In the genomic region with DNA sequence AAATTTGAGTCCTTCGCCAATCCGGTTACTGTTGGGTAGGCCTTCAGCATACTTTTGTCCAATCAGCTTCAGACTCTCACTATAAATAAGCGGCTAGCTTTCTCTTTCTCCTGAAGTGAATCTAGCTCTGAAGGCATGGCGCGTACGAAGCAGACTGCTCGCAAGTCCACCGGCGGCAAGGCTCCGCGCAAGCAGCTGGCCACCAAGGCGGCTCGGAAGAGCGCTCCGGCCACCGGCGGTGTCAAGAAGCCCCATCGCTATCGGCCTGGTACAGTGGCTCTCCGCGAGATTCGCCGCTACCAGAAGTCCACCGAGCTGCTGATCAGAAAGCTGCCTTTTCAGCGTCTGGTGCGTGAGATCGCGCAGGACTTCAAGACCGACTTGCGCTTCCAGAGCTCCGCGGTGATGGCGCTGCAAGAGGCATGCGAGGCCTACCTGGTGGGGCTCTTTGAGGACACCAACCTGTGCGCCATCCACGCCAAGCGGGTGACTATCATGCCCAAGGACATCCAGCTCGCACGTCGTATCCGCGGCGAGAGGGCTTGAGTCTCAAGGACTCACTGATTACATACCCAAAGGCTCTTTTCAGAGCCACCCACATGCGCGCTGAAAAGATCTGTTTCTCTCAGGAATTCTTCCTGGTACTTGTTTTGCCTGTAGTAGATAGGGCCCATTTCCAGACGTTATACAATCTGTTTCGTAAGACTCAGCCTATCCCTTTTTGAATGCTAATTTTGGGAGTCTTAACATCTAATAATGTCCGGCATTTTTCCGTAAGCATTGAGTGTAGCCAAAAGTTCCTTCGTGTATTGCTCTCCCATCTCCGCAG, we compare ENCODE assay signal across 8 cellular contexts.
DNase-seq lines count a peak whose midpoint lies in the region; ATAC-seq and TF ChIP-seq lines count a peak whose summit lies in the region.

No MANE protein-coding gene starts in this region.

- H3K4me3 Mint-ChIP-seq in natural killer cell treated with Interleukin-12 subunit alpha and Interleukin-12 subunit beta and Interleukin-15 and Interleukin-18, amount 100 ng/mL, for 72 hours, result peak overlapping the region; percentile 97

- no peaks in the 10 kb centered on the region for H3K36me3 Mint-ChIP-seq in natural killer cell treated with Interleukin-12 subunit alpha and Interleukin-12 subunit beta and Interleukin-15 and Interleukin-18, amount 100 ng/mL, for 72 hours

- peak overlapping the region; percentile 93 for H3K27ac ChIP-seq in KMS-11
- peak overlapping the region; percentile 91 to 98 (median 96) for H3K27ac ChIP-seq in Peyer's patch
- H3K27ac ChIP-seq in thoracic aorta, result peak overlapping the region; percentile 84 to 87

- H3K36me3 ChIP-seq in KMS-11 (ENCODE audit: insufficient read depth), result no peaks in the 10 kb centered on the region
- no peaks in the 10 kb centered on the region for H3K36me3 ChIP-seq in Peyer's patch
- no peaks in the 10 kb centered on the region for H3K36me3 ChIP-seq in thoracic aorta

- peak overlapping the region; percentile 94 to 95 for H3K27ac Mint-ChIP-seq in natural killer cell treated with Interleukin-12 subunit alpha and Interleukin-12 subunit beta and Interleukin-15 and Interleukin-18, amount 100 ng/mL, for 72 hours

- peaks cover 46 to 71% of the 10 kb centered on the region in 2 donors for H3K4me1 Mint-ChIP-seq in natural killer cell treated with Interleukin-12 subunit alpha and Interleukin-12 subunit beta and Interleukin-15 and Interleukin-18, amount 100 ng/mL, for 72 hours (ENCODE audit: low read depth in 2 of 2)

- TF ChIP-seq POLR2A in Peyer's patch (IDR thresholded peaks at IDR 0.05), result peak; percentile 100

- ATAC-seq in GM21717 (IDR thresholded peaks at IDR 0.05; ENCODE audit: unreplicated experiment) (peak; percentile 32), thoracic aorta (ENCODE audit: insufficient number of reproducible peaks, low FRiP score, low read depth) (peak; percentile 84)
- ATAC-seq in natural killer cell treated with Interleukin-12 subunit alpha and Interleukin-12 subunit beta and Interleukin-15 and Interleukin-18, amount 100 ng/mL, for 72 hours, result peak; percentile 54 to 76

- H3K79me2 ChIP-seq in KMS-11 (ENCODE audit: insufficient read depth, low read depth), result peaks cover 54% of the 10 kb centered on the region

- DNase-seq in DMS153 treated with DMSO at 0.1 percent for 48 hours (lab: John Stamatoyannopoulos, UW; ENCODE audit: unreplicated experiment) (peak; percentile 95), Peyer's patch (peak; percentile 83 to 94 (median 87)), fibroblast of the aortic adventitia (ENCODE audit: low read depth) (peak; percentile 99), thoracic aorta (ENCODE audit: low spot score) (no peak)
- peak; percentile 63 for DNase-seq in activated effector memory CD4-positive, alpha-beta T cell treated with Interleukin-2 at 50 U/mL for 16 hours
- DNase-seq in natural killer cell treated with Interleukin-12 subunit alpha and Interleukin-12 subunit beta and Interleukin-15 and Interleukin-18, amount 100 ng/mL, for 72 hours (ENCODE audit: low spot score), result peak; percentile 80

- TF ChIP-seq CTCF in KMS-11 (conservative IDR thresholded peaks at IDR 0.05; ENCODE audit: low read depth, low read length), result no peak; the same call in 1 of the 2 replicates
- peak in 1 of 6 experiments; percentile 5 for TF ChIP-seq CTCF in Peyer's patch (IDR thresholded peaks at IDR 0.05)
- peak; percentile 8 for TF ChIP-seq CTCF in fibroblast of the aortic adventitia (IDR thresholded peaks at IDR 0.05; ENCODE audit: insufficient read depth, low read length)
- TF ChIP-seq CTCF in thoracic aorta (IDR thresholded peaks at IDR 0.05), result no peak

- H3K27me3 ChIP-seq in KMS-11 (ENCODE audit: insufficient read depth, low read depth) (no peaks in the 10 kb centered on the region), Peyer's patch (no peaks in the 10 kb centered on the region), thoracic aorta (replicated peaks; ENCODE audit: insufficient read depth) (no peaks in the 10 kb centered on the region)

- H3K4me3 ChIP-seq in KMS-11 (IDR thresholded peaks at IDR 0.05; ENCODE audit: insufficient read depth, low read depth, low read length), result no peak overlapping the region
- H3K4me3 ChIP-seq in Peyer's patch, result peak overlapping the region; percentile 47 to 80 (median 66)
- peak overlapping the region; percentile 84 for H3K4me3 ChIP-seq in fibroblast of the aortic adventitia (ENCODE audit: low read depth, low read length)
- peak overlapping the region; percentile 73 for H3K4me3 ChIP-seq in thoracic aorta

- H2AFZ ChIP-seq in KMS-11 (ENCODE audit: low read depth), result no peak overlapping the region

- H3K9ac ChIP-seq in KMS-11, result peak overlapping the region; percentile 92

- peaks cover 47% of the 10 kb centered on the region for H3K4me1 ChIP-seq in KMS-11 (ENCODE audit: low read depth, poor library complexity, severe bottlenecking)
- peaks cover 0 to 25% (median 0%) of the 10 kb centered on the region in 4 donors for H3K4me1 ChIP-seq in Peyer's patch
- peaks cover 14 to 27% of the 10 kb centered on the region in 2 donors for H3K4me1 ChIP-seq in thoracic aorta (ENCODE audit: control insufficient read depth in 1 of 2, low read depth in 2 of 2)

- H3K9me3 Mint-ChIP-seq in natural killer cell treated with Interleukin-12 subunit alpha and Interleukin-12 subunit beta and Interleukin-15 and Interleukin-18, amount 100 ng/mL, for 72 hours, result no peaks in the 10 kb centered on the region

- H3K4me2 ChIP-seq in KMS-11, result peak overlapping the region; percentile 90

- H4K20me1 ChIP-seq in KMS-11 (ENCODE audit: insufficient read depth), result no peaks in the 10 kb centered on the region; the same call in 1 of the 2 replicates

- H3K9me3 ChIP-seq in Peyer's patch, result no peaks in the 10 kb centered on the region
- no peaks in the 10 kb centered on the region for H3K9me3 ChIP-seq in thoracic aorta

- no peaks in the 10 kb centered on the region for H3K27me3 Mint-ChIP-seq in natural killer cell treated with Interleukin-12 subunit alpha and Interleukin-12 subunit beta and Interleukin-15 and Interleukin-18, amount 100 ng/mL, for 72 hours

Comparison
In these comparisons a context has a peak if more than half of its experiments do, and no peak if none do; other contexts are left out.
1. ATAC-seq: peak in every context shown above with its lines; median percentile 84 in thoracic aorta; 65 in natural killer cell treated with Interleukin-12 subunit alpha and Interleukin-12 subunit beta and Interleukin-15 and Interleukin-18, amount 100 ng/mL, for 72 hours; 32 in GM21717.